8 cellular contexts compared by ENCODE assay signal in genomic region chr7:107201795-107202450, GRCh38. TPM values are rescaled to one million over a fixed set of nuclear protein-coding genes. Genes with fewer than 3 reads are reported as not detected.
DNase-seq lines count a peak whose midpoint lies in the region; ATAC-seq and TF ChIP-seq lines count a peak whose summit lies in the region.

No MANE protein-coding gene starts in this region.

- H3K9me3 Mint-ChIP-seq in osteocyte (ENCODE audit: unreplicated experiment) = no peaks in the 10 kb centered on the region

- H3K36me3 ChIP-seq in BJ (ENCODE audit: control insufficient read depth, insufficient read depth, low read length) = peaks cover 10% of the 10 kb centered on the region
- H3K36me3 ChIP-seq in WERI-Rb-1 = peaks cover 19% of the 10 kb centered on the region

- H3K27ac ChIP-seq in WERI-Rb-1 = no peak overlapping the region

- POLR2A ChIA-PET in BJ (lab: Charles Lee) = no interaction called here

- H3K9me3 ChIP-seq in WERI-Rb-1 (ENCODE audit: severe bottlenecking) = no peaks in the 10 kb centered on the region

- no peaks in the 10 kb centered on the region for H3K27me3 Mint-ChIP-seq in osteocyte (ENCODE audit: unreplicated experiment)

- peak; percentile 50 for TF ChIP-seq CTCF in BJ (IDR thresholded peaks at IDR 0.05; ENCODE audit: insufficient read depth, low read depth, low read length)
- TF ChIP-seq CTCF in WERI-Rb-1 (IDR thresholded peaks at IDR 0.05; ENCODE audit: low read depth, low read length) = peak; percentile 71
- peak; percentile 42 for TF ChIP-seq CTCF in fibroblast of mammary gland (conservative IDR thresholded peaks at IDR 0.05; ENCODE audit: control insufficient read depth, insufficient read depth, low read depth, low read length)
- peak; percentile 57 for TF ChIP-seq CTCF in osteocyte (IDR thresholded peaks at IDR 0.05)

- H3K4me3 Mint-ChIP-seq in osteocyte (ENCODE audit: unreplicated experiment) = no peak overlapping the region

- no peak overlapping the region for H3K27ac Mint-ChIP-seq in osteocyte (ENCODE audit: unreplicated experiment)

- H3K4me3 ChIP-seq in BJ (ENCODE audit: low read depth, low read length) (no peak overlapping the region), WERI-Rb-1 (ENCODE audit: low read depth, low read length) (no peak overlapping the region), fibroblast of mammary gland (ENCODE audit: control insufficient read depth, low read depth, low read length) (no peak overlapping the region)

- DNase-seq in BJ (ENCODE audit: low read depth) (no peak), GM19240 (ENCODE audit: insufficient read length, low spot score) (peak; percentile 18), NCI-H1694 (lab: John Stamatoyannopoulos, UW) (peak; percentile 80), WERI-Rb-1 (peak; percentile 63), fibroblast of mammary gland (ENCODE audit: low read depth) (peak; percentile 31), osteocyte (ENCODE audit: extremely low spot score, unreplicated experiment) (no peak), KG1 (lab: John Stamatoyannopoulos, UW) (no peak)

- ATAC-seq in HG03342 (IDR thresholded peaks at IDR 0.05; ENCODE audit: unreplicated experiment) = no peak

- peaks cover 11% of the 10 kb centered on the region for H3K4me1 Mint-ChIP-seq in osteocyte (ENCODE audit: unreplicated experiment)

- no peaks in the 10 kb centered on the region for H3K27me3 ChIP-seq in BJ (ENCODE audit: control insufficient read depth, insufficient read depth, low read length)
- no peaks in the 10 kb centered on the region for H3K27me3 ChIP-seq in WERI-Rb-1 (ENCODE audit: insufficient read depth, low read depth, severe bottlenecking)

- peaks cover 70% of the 10 kb centered on the region for H3K36me3 Mint-ChIP-seq in osteocyte (ENCODE audit: unreplicated experiment)

- CTCF ChIA-PET in BJ (lab: Yijun Ruan, JAX) = interaction anchor here (0.5 to 1.7 kb wide), 3 partner anchors 10 to 296 kb away, joined by 3 to 5 read pairs (median 3); no protein-coding TSS in a partner anchor

RNA-seq across cellular contexts. Expression of gene HBP1, which starts 33.1 kb away (rescaled TPM):
- 49.9 and 78.7 TPM in 2 replicates for polyA plus RNA-seq in BJ (2011; rRNA removed)
- 46.0 and 54.4 TPM in 2 replicates for polyA minus RNA-seq in BJ (2011; rRNA and poly(A)+ RNA removed)
- total RNA-seq in osteocyte = 84.6 and 108 TPM in 2 replicates

Comparison
In these comparisons a context has a peak if more than half of its experiments do, and no peak if none do; other contexts are left out.
1. DNase-seq: peak in GM19240 (single experiment), NCI-H1694 (single experiment), WERI-Rb-1 (single experiment) and fibroblast of mammary gland (single experiment); none in BJ (single experiment), osteocyte (single experiment) and KG1 (single experiment).
2. Peak in every context shown above with its lines, with median percentiles within 50 percentile points of each other: CTCF ChIP-seq.